17 cellular contexts compared by ENCODE assay signal in genomic region chr15:88680241-88680910, GRCh38. TPM values are rescaled to one million over a fixed set of nuclear protein-coding genes. Genes with fewer than 3 reads are reported as not detected.
"Had no signal": no experiment of that assay in that cellular context is flagged by ENCODE, and none has a peak within 500 bp of the region (broad histone marks: within the 10 kb centered on the region; RNA-seq: fewer than 3 reads in every experiment).

No MANE protein-coding gene starts in this region.

- H3K4me2 ChIP-seq: neural progenitor cell, smooth muscle cell had no signal

- H3K27ac Mint-ChIP-seq: memory B cell; natural killer cell treated with Interleukin-12 subunit alpha and Interleukin-12 subunit beta and Interleukin-15 and Interleukin-18, amount 100 ng/mL, for 72 hours; neural progenitor cell; progenitor cell of endocrine pancreas; stimulated activated naive CD8-positive, alpha-beta T cell treated with anti-CD3 and anti-CD28 coated beads, Interleukin-15, Interleukin-2, amounts not matched to agents 100 ng/mL and 50 ng/mL, for 24 hours had no signal

- ATAC-seq: heart left ventricle; natural killer cell treated with Interleukin-12 subunit alpha and Interleukin-12 subunit beta and Interleukin-15 and Interleukin-18, amount 100 ng/mL, for 72 hours; right cardiac atrium; upper lobe of right lung had no signal

- DNase-seq: effector CD8-positive, alpha-beta T cell; heart left ventricle; kidney glomerular epithelial cell; midbrain; ovary; right cardiac atrium; stimulated activated CD4-positive, alpha-beta T cell treated with anti-CD3 and anti-CD28 coated beads, Interleukin-2, amount 100 ng/mL, for 48 hours; testis; upper lobe of right lung had no signal

- H3K4me1 Mint-ChIP-seq: neural progenitor cell had no signal

- H3K27ac ChIP-seq: heart left ventricle, neural progenitor cell, ovary, testis, tibial nerve, upper lobe of right lung had no signal

- H3K4me3 Mint-ChIP-seq: memory B cell; natural killer cell treated with Interleukin-12 subunit alpha and Interleukin-12 subunit beta and Interleukin-15 and Interleukin-18, amount 100 ng/mL, for 72 hours; neural progenitor cell; stimulated activated naive CD8-positive, alpha-beta T cell treated with anti-CD3 and anti-CD28 coated beads, Interleukin-15, Interleukin-2, amounts not matched to agents 100 ng/mL and 50 ng/mL, for 24 hours had no signal

- H3K27me3 ChIP-seq: heart left ventricle, neural progenitor cell, ovary, testis, tibial nerve, upper lobe of right lung had no signal

- H3K4me1 ChIP-seq: heart left ventricle, neural progenitor cell, tibial nerve, upper lobe of right lung had no signal

- H3K4me3 ChIP-seq: heart left ventricle, neural progenitor cell, ovary, smooth muscle cell, testis, tibial nerve, upper lobe of right lung had no signal

- H3K36me3 ChIP-seq: heart left ventricle, neural progenitor cell, ovary, tibial nerve, upper lobe of right lung had no signal

- H3K9me3 ChIP-seq: heart left ventricle, ovary, testis, tibial nerve, upper lobe of right lung had no signal

- H3K9me3 Mint-ChIP-seq: memory B cell; natural killer cell treated with Interleukin-12 subunit alpha and Interleukin-12 subunit beta and Interleukin-15 and Interleukin-18, amount 100 ng/mL, for 72 hours; neural progenitor cell; stimulated activated naive CD8-positive, alpha-beta T cell treated with anti-CD3 and anti-CD28 coated beads, Interleukin-15, Interleukin-2, amounts not matched to agents 100 ng/mL and 50 ng/mL, for 24 hours had no signal

- H3K36me3 Mint-ChIP-seq: natural killer cell treated with Interleukin-12 subunit alpha and Interleukin-12 subunit beta and Interleukin-15 and Interleukin-18, amount 100 ng/mL, for 72 hours; neural progenitor cell had no signal

RNA-seq across cellular contexts. Expression of gene ISG20, which starts 41.6 kb away (rescaled TPM):
- total RNA-seq: frontal cortex had no signal
